19 cellular contexts compared by ENCODE assay signal in the genomic region with DNA sequence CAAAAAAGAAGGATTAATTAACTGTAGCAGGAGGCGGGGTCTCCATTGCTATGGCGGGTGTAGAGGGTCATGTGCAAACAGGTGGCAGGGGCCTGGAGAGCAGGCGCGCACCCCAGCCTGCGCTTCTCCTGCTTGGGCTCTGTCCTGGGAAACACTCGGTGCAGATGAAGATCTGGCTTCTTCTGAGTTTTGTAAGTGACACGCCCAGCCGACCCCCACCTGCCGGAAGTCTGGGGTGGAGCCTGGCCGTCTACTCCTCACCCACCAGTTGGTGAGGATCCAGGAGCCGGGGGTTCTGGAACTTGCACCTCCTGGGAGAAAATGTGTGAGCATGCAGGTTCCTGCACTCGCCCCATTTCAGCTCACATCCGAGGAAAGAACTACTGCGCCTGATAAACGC. TPM values are rescaled to one million over a fixed set of nuclear protein-coding genes. Genes with fewer than 3 reads are reported as not detected.
A peak's percentile ranks its signal among the peaks of the same experiment; 100 is the strongest.
DNase-seq lines count a peak whose midpoint lies in the region; ATAC-seq, FAIRE-seq and TF ChIP-seq lines count a peak whose summit lies in the region.
"Had no signal": no experiment of that assay in that cellular context is flagged by ENCODE, and none has a peak within 500 bp of the region (broad histone marks: within the 10 kb centered on the region; RNA-seq: fewer than 3 reads in every experiment).

No MANE protein-coding gene starts in this region.

- H3K9me3 Mint-ChIP-seq in mesothelial cell of epicardium, result no peaks in the 10 kb centered on the region
- H3K9me3 Mint-ChIP-seq: CD8-positive, alpha-beta T cell had no signal

- no peak for TF ChIP-seq RAD21 in HepG2 (CRISPR knock-in tag; IDR thresholded peaks at IDR 0.05)

- in situ Hi-C loops in HepG2 (cut with HindIII; ENCODE audit: extremely low pct_ligation_motif_present, low pct_unique_long_range_greater_than_20kb), result no loop called here

- no peak for ATAC-seq in HepG2
- ATAC-seq in right lobe of liver, result no peak
- no peak for ATAC-seq in HG02885 (IDR thresholded peaks at IDR 0.05; ENCODE audit: poor library complexity, unreplicated experiment)
- ATAC-seq in GM18867 (IDR thresholded peaks at IDR 0.05; ENCODE audit: unreplicated experiment), result no peak
- ATAC-seq: CD8-positive, alpha-beta T cell; PC-3 had no signal

- H3K4me1 ChIP-seq in HepG2 (ENCODE audit: insufficient read depth, low read length) (no peaks in the 10 kb centered on the region), right lobe of liver (no peaks in the 10 kb centered on the region), vagina (peaks cover 98% of the 10 kb centered on the region)

- intact Hi-C loops in HepG2 (cut with micrococcal nuclease; ENCODE audit: unreplicated experiment) (no loop called here), right lobe of liver (cut with DNase I) (no loop called here), vagina (cut with DNase I) (no loop called here)

- no peak for TF ChIP-seq CTCF in HepG2 (CRISPR knock-in tag; IDR thresholded peaks at IDR 0.05)
- no peak for TF ChIP-seq CTCF in right lobe of liver (IDR thresholded peaks at IDR 0.05)
- no peak for TF ChIP-seq CTCF in VCaP (conservative IDR thresholded peaks at IDR 0.05)
- no peak for TF ChIP-seq CTCF in mesothelial cell of epicardium (IDR thresholded peaks at IDR 0.05; ENCODE audit: unreplicated experiment)
- no peak for TF ChIP-seq CTCF in vagina (IDR thresholded peaks at IDR 0.05)

- 39% methylated on average over 11 of the region's 15 CpGs for WGBS in HepG2 (ENCODE audit: low lambda C conversion rate)
- 71% methylated on average over 4 of the region's 15 CpGs for WGBS in right lobe of liver (ENCODE audit: insufficient coverage, low coverage, low lambda C conversion rate, missing lambda C conversion rate)

- no peaks in the 10 kb centered on the region for H3K36me3 ChIP-seq in HepG2 (replicated peaks in 1 of 2; ENCODE audit: control insufficient read depth in 1 of 2, insufficient read depth in 2 of 2, low read length in 2 of 2)
- H3K36me3 ChIP-seq in right lobe of liver, result no peaks in the 10 kb centered on the region
- H3K36me3 ChIP-seq in vagina, result no peaks in the 10 kb centered on the region

- DNase-seq in HepG2 (ENCODE audit: low spot score), result no peak
- no peak for DNase-seq in right lobe of liver
- no peak for DNase-seq in mesothelial cell of epicardium (ENCODE audit: low spot score in 2 of 2, unreplicated experiment in 2 of 2)
- no peak for DNase-seq in vagina (ENCODE audit: extremely low spot score in 2 of 2)
- no peak for DNase-seq in midbrain (lab: John Stamatoyannopoulos, UW)
- DNase-seq: CD8-positive, alpha-beta T cell; DMS53; EL; NCI-H1417; NCI-H187 treated with DMSO at 0.1 percent for 48 hours; NCI-H2171; NCI-H526; PC-3 had no signal

- H3K4me2 ChIP-seq in HepG2 (ENCODE audit: low read depth, low read length), result no peak overlapping the region
- H3K4me2 ChIP-seq: KMS-11 had no signal

- POLR2A ChIA-PET in HepG2 (lab: Yijun Ruan, JAX), result no interaction called here

- no peak overlapping the region for H3K27ac ChIP-seq in HepG2 (ENCODE audit: extremely low read length, insufficient read depth, low read length)
- no peak overlapping the region for H3K27ac ChIP-seq in right lobe of liver
- H3K27ac ChIP-seq in VCaP, result peak overlapping the region; percentile 99
- H3K27ac ChIP-seq in vagina, result peak overlapping the region; percentile 65
- H3K27ac ChIP-seq: KMS-11 had no signal

- peak overlapping the region; percentile 88 for H3K27ac Mint-ChIP-seq in mesothelial cell of epicardium
- H3K27ac Mint-ChIP-seq: CD8-positive, alpha-beta T cell had no signal

- TF ChIP-seq POLR2A in HepG2 (IDR thresholded peaks at IDR 0.05; ENCODE audit: insufficient read depth in 1 of 2, low read depth in 2 of 2, low read length in 2 of 2), result no peak
- no peak for TF ChIP-seq POLR2A in right lobe of liver (IDR thresholded peaks at IDR 0.05)
- TF ChIP-seq POLR2A in vagina (IDR thresholded peaks at IDR 0.05), result no peak

- H3K27me3 Mint-ChIP-seq in mesothelial cell of epicardium (ENCODE audit: low read depth), result no peaks in the 10 kb centered on the region

- no peak for FAIRE-seq in HepG2 (lab: Jason Lieb, UNC)
- FAIRE-seq: GM12892, GM18507 had no signal

- H3K27me3 ChIP-seq in HepG2 (ENCODE audit: control insufficient read depth in 1 of 2, insufficient read depth in 2 of 2, low read length in 2 of 2), result peaks cover 52 to 99% of the 10 kb centered on the region in 2 experiments
- H3K27me3 ChIP-seq in right lobe of liver, result no peaks in the 10 kb centered on the region
- no peaks in the 10 kb centered on the region for H3K27me3 ChIP-seq in vagina

- H3K4me1 Mint-ChIP-seq in mesothelial cell of epicardium, result peaks cover 87% of the 10 kb centered on the region

- H4K20me1 ChIP-seq in HepG2 (ENCODE audit: insufficient read depth, low read length), result no peaks in the 10 kb centered on the region; the same call in 1 of the 2 replicates

- no peak overlapping the region for H3K4me3 ChIP-seq in HepG2 (replicated peaks in 1 of 3; ENCODE audit: insufficient read depth in 1 of 3, low read depth in 2 of 3, low read length in 3 of 3)
- H3K4me3 ChIP-seq in right lobe of liver, result no peak overlapping the region
- no peak overlapping the region for H3K4me3 ChIP-seq in vagina

- H3K9ac ChIP-seq in HepG2 (ENCODE audit: insufficient read depth, low read depth, low read length), result no peak overlapping the region
- H3K9ac ChIP-seq: KMS-11 had no signal

- no peaks in the 10 kb centered on the region for H3K79me2 ChIP-seq in HepG2 (ENCODE audit: insufficient read depth, low read length)

- H3K4me3 Mint-ChIP-seq in mesothelial cell of epicardium, result no peak overlapping the region
- H3K4me3 Mint-ChIP-seq: CD8-positive, alpha-beta T cell had no signal

- no TSS peak for BruUV-seq in HepG2 (replicated peaks; lab: Mats Ljungman, UMichigan)

- H3K36me3 Mint-ChIP-seq in mesothelial cell of epicardium, result peaks cover 4% of the 10 kb centered on the region
- H3K36me3 Mint-ChIP-seq: CD8-positive, alpha-beta T cell had no signal

- H3K9me3 ChIP-seq in HepG2 (ENCODE audit: low read length), result no peaks in the 10 kb centered on the region
- no peaks in the 10 kb centered on the region for H3K9me3 ChIP-seq in right lobe of liver
- no peaks in the 10 kb centered on the region for H3K9me3 ChIP-seq in vagina

- H2AFZ ChIP-seq in HepG2 (ENCODE audit: low read length), result no peak overlapping the region

- TF ChIP-seq EP300 in HepG2 (IDR thresholded peaks at IDR 0.05; ENCODE audit: low read depth in 2 of 2, low read length in 2 of 2) (no peak), HepG2 (CRISPR knock-in tag; IDR thresholded peaks at IDR 0.05; ENCODE audit: borderline replicate concordance) (no peak)

- CTCF ChIA-PET in HepG2 (lab: Yijun Ruan, JAX; ENCODE audit: low intra/inter-chr PET ratio, low total read pairs), result no interaction called here

TF ChIP-seq in HepG2, 621 proteins besides CTCF, POLR2A, EP300 and RAD21 (continues in another document):
- TF ChIP-seq, protein P1, sequence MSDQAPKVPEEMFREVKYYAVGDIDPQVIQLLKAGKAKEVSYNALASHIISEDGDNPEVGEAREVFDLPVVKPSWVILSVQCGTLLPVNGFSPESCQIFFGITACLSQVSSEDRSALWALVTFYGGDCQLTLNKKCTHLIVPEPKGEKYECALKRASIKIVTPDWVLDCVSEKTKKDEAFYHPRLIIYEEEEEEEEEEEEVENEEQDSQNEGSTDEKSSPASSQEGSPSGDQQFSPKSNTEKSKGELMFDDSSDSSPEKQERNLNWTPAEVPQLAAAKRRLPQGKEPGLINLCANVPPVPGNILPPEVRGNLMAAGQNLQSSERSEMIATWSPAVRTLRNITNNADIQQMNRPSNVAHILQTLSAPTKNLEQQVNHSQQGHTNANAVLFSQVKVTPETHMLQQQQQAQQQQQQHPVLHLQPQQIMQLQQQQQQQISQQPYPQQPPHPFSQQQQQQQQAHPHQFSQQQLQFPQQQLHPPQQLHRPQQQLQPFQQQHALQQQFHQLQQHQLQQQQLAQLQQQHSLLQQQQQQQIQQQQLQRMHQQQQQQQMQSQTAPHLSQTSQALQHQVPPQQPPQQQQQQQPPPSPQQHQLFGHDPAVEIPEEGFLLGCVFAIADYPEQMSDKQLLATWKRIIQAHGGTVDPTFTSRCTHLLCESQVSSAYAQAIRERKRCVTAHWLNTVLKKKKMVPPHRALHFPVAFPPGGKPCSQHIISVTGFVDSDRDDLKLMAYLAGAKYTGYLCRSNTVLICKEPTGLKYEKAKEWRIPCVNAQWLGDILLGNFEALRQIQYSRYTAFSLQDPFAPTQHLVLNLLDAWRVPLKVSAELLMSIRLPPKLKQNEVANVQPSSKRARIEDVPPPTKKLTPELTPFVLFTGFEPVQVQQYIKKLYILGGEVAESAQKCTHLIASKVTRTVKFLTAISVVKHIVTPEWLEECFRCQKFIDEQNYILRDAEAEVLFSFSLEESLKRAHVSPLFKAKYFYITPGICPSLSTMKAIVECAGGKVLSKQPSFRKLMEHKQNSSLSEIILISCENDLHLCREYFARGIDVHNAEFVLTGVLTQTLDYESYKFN (CRISPR knock-in tag; conservative IDR thresholded peaks at IDR 0.05), result no peak

RNA-seq across cellular contexts. Expression of a gene that starts 19.3 kb away (rescaled TPM):
- total RNA-seq in HepG2 (2016; rRNA removed; fragmentation: Illumina TruSeq; extraction: Trizol) (not detected in 2 replicates), right lobe of liver (1 to 10 TPM in 4 of 6 experiments, under 1 TPM in 2; 0.50 to 2.3 (median 1.4) TPM), mesothelial cell of epicardium (39.7 to 40.7 TPM (median 39.9 TPM) in 3 replicates), vagina (11.3 TPM)
- total RNA-seq in HepG2 (2016; cell fraction: cytosol; rRNA removed; fragmentation: Illumina TruSeq; extraction: Trizol; ENCODE audit: low read depth), result not detected in 2 replicates
- total RNA-seq in HepG2 (2016; cell fraction: insoluble cytoplasmic fraction; rRNA removed; fragmentation: Illumina TruSeq; extraction: Trizol), result not detected in 2 replicates
- total RNA-seq in HepG2 (2016; cell fraction: membrane; rRNA removed; fragmentation: Illumina TruSeq; extraction: Trizol), result 0.31 TPM in 1 of 2 replicates, not detected in the other
- not detected in 2 replicates for total RNA-seq in HepG2 (2016; cell fraction: nucleus; rRNA removed; fragmentation: Illumina TruSeq; extraction: Trizol)
- 0.08 TPM in 1 of 2 replicates, not detected in the other for polyA plus RNA-seq in HepG2 (2011; rRNA removed)
- 0.03 TPM in 1 of 2 replicates, not detected in the other for polyA plus RNA-seq in HepG2 (2011; cell fraction: cytosol; rRNA removed)
- polyA plus RNA-seq in HepG2 (2011; cell fraction: nucleus; rRNA removed), result 0.12 and 0.16 TPM in 2 replicates
- not detected in 2 replicates for polyA plus RNA-seq in HepG2 (2012)
- not detected in 2 replicates for polyA plus RNA-seq in HepG2 (2016; cell fraction: cytosol; fragmentation: Illumina TruSeq; extraction: Trizol; ENCODE audit: low read depth)
- polyA plus RNA-seq in HepG2 (2016; cell fraction: insoluble cytoplasmic fraction; fragmentation: Illumina TruSeq; extraction: Trizol; ENCODE audit: low read depth), result not detected in 2 replicates
- 0.15 TPM in 1 of 2 replicates, not detected in the other for polyA plus RNA-seq in HepG2 (2016; cell fraction: membrane; fragmentation: Illumina TruSeq; extraction: Trizol; ENCODE audit: low read depth)
- not detected in 2 replicates for polyA plus RNA-seq in HepG2 (2016; cell fraction: nucleus; fragmentation: Illumina TruSeq; extraction: Trizol; ENCODE audit: insufficient read depth, low read depth)
- 0.20 and 7.8 TPM in 2 replicates for polyA minus RNA-seq in HepG2 (2011; rRNA and poly(A)+ RNA removed; ENCODE audit: low replicate concordance)
- 0.53 TPM in 1 of 2 replicates, not detected in the other for polyA minus RNA-seq in HepG2 (2011; cell fraction: cytosol; rRNA and poly(A)+ RNA removed)
- 0.39 TPM in 1 of 2 replicates, not detected in the other for polyA minus RNA-seq in HepG2 (2011; cell fraction: nucleus; rRNA and poly(A)+ RNA removed)

Comparison
In these comparisons a context has a peak if more than half of its experiments do, and no peak if none do; other contexts are left out.
1. H3K27ac ChIP-seq: peak in VCaP (single experiment) and vagina (single experiment); none in HepG2 (single experiment) and right lobe of liver (0 of 3).